In the genomic region with DNA sequence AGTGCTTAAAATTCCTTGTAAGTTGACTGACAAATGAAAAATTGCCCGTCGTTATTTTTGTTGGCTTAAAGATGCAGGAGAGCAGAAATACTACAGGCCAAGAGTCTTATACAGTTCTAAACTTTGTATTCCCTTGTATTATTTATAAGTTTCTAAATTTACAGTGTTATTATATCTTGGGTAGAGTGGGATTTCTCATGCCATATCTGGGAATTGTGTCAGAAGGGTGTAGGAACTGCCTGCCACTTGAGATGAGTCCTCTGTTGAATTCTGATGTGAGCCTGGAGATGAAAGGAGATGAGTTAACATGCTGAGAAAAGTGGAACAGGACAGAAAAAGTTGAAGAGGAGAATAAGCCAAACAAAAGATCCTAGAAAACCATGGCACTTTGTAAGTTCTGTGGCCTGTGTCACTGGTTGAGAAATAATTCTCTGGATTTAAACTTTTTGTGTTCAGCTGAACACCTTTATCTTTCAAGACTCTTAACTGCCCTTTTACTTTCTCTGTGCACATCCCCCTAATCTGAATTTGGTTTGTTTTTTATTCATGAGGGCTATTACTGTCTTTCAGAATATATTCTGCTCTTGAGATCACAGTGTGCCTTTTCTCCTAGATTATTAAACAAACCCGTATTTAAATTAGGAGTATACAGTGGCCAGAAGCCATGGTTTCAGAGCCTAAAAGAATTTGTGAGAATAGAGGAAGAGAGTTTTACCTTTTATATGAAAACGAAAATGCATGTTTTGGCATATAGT, we compare ENCODE assay signal across 10 cellular contexts. TPM values are rescaled to one million over a fixed set of nuclear protein-coding genes. Genes with fewer than 3 reads are reported as not detected.
DNase-seq lines count a peak whose midpoint lies in the region; ATAC-seq and TF ChIP-seq lines count a peak whose summit lies in the region.
"Had no signal": no experiment of that assay in that cellular context is flagged by ENCODE, and none has a peak within 500 bp of the region (broad histone marks: within the 10 kb centered on the region; RNA-seq: fewer than 3 reads in every experiment).

No MANE protein-coding gene starts in this region.

- H2AFZ ChIP-seq in osteoblast (ENCODE audit: low read length), result no peak overlapping the region

- no peaks in the 10 kb centered on the region for H3K36me3 ChIP-seq in CD8-positive, alpha-beta memory T cell (ENCODE audit: insufficient read depth, low read length)
- H3K36me3 ChIP-seq in osteoblast (ENCODE audit: insufficient read depth, low read length), result peaks cover 7% of the 10 kb centered on the region

- POLR2A ChIA-PET in CD8-positive, alpha-beta memory T cell (lab: Charles Lee), result interaction anchor here (2.7 kb wide), 1 partner anchor 181 kb away, joined by 27 read pairs; the partner anchor contains the start of gene COX20

- H3K4me3 Mint-ChIP-seq in CD8-positive, alpha-beta memory T cell, result no peak overlapping the region
- H3K4me3 Mint-ChIP-seq: activated naive CD8-positive, alpha-beta T cell had no signal

- peak overlapping the region; percentile 82 for H3K27ac ChIP-seq in CD8-positive, alpha-beta memory T cell (ENCODE audit: low read depth, low read length)
- no peak overlapping the region for H3K27ac ChIP-seq in osteoblast (ENCODE audit: low read depth, low read length)

- peaks cover 33 to 35% (median 35%) of the 10 kb centered on the region in 3 donors for H3K4me1 Mint-ChIP-seq in CD8-positive, alpha-beta memory T cell

- H4K20me1 ChIP-seq in osteoblast (ENCODE audit: insufficient read depth, low read length), result peaks cover 32% of the 10 kb centered on the region

- no peaks in the 10 kb centered on the region for H3K27me3 Mint-ChIP-seq in CD8-positive, alpha-beta memory T cell
- H3K27me3 Mint-ChIP-seq: activated naive CD8-positive, alpha-beta T cell had no signal

- H3K9me3 Mint-ChIP-seq in CD8-positive, alpha-beta memory T cell, result no peaks in the 10 kb centered on the region

- peaks cover 61% of the 10 kb centered on the region for H3K79me2 ChIP-seq in osteoblast (ENCODE audit: insufficient read depth, low read length)

- no peak overlapping the region for H3K27ac Mint-ChIP-seq in CD8-positive, alpha-beta memory T cell
- H3K27ac Mint-ChIP-seq: activated naive CD8-positive, alpha-beta T cell had no signal

- H3K27me3 ChIP-seq in CD8-positive, alpha-beta memory T cell (ENCODE audit: insufficient read depth, low read length, poor library complexity, severe bottlenecking), result no peaks in the 10 kb centered on the region
- no peaks in the 10 kb centered on the region for H3K27me3 ChIP-seq in osteoblast (ENCODE audit: insufficient read depth, low read length)

- CTCF ChIA-PET in CD8-positive, alpha-beta memory T cell (lab: Charles Lee), result no interaction called here

- H3K36me3 Mint-ChIP-seq in CD8-positive, alpha-beta memory T cell, result peaks cover 0 to 25% (median 5%) of the 10 kb centered on the region in 3 donors

- H3K4me1 ChIP-seq in CD8-positive, alpha-beta memory T cell (ENCODE audit: insufficient read depth, low read length), result peaks cover 31% of the 10 kb centered on the region
- H3K4me1 ChIP-seq in osteoblast (ENCODE audit: insufficient read depth, low read length), result peaks cover 17% of the 10 kb centered on the region

- no peak for DNase-seq in CD8-positive, alpha-beta memory T cell
- DNase-seq in NAMALWA (ENCODE audit: low spot score) (peak; percentile 46), epithelial cell of esophagus (ENCODE audit: low read depth) (peak; percentile 16), osteoblast (ENCODE audit: insufficient read length, low spot score, missing footprints) (peak; percentile 66), NCI-H128 (lab: John Stamatoyannopoulos, UW; ENCODE audit: unreplicated experiment) (no peak), RPMI8226 (no peak)
- no peak for DNase-seq in activated T-cell treated with anti-CD3 and anti-CD28 coated beads, Interleukin-2, amount 50 U/mL, for 1 hour
- DNase-seq: stimulated activated CD4-positive, alpha-beta T cell treated with anti-CD3 and anti-CD28 coated beads, Interleukin-15, amount 100 ng/mL, for 24 hours had no signal

- peak overlapping the region; percentile 72 for H3K4me3 ChIP-seq in CD8-positive, alpha-beta memory T cell (ENCODE audit: low read length)
- peak overlapping the region; percentile 95 for H3K4me3 ChIP-seq in epithelial cell of esophagus (ENCODE audit: low read length)
- peak overlapping the region; percentile 90 for H3K4me3 ChIP-seq in osteoblast (ENCODE audit: insufficient read depth, low read length)

- TF ChIP-seq CTCF in epithelial cell of esophagus (IDR thresholded peaks at IDR 0.05; ENCODE audit: insufficient read depth, low read depth, low read length, missing control alignments), result no peak
- TF ChIP-seq CTCF in osteoblast (IDR thresholded peaks at IDR 0.05; ENCODE audit: extremely low read depth, low read depth, low read length), result no peak

- H3K9me3 ChIP-seq in CD8-positive, alpha-beta memory T cell (ENCODE audit: low read length), result no peaks in the 10 kb centered on the region
- no peaks in the 10 kb centered on the region for H3K9me3 ChIP-seq in osteoblast (ENCODE audit: low read depth, low read length)

- peak overlapping the region; percentile 87 for H3K4me2 ChIP-seq in osteoblast (ENCODE audit: insufficient read depth, low read length)

- ATAC-seq in HG03571 (IDR thresholded peaks at IDR 0.05; ENCODE audit: unreplicated experiment), result no peak

RNA-seq across cellular contexts. Expression of gene DESI2, which starts 1.5 kb away (rescaled TPM):
- 10 to 100 TPM; 32.9 to 33.7 TPM for total RNA-seq in CD8-positive, alpha-beta memory T cell
- 21.4 TPM for polyA plus RNA-seq in CD8-positive, alpha-beta memory T cell
- total RNA-seq in osteoblast, result 42.0 and 48.3 TPM in 2 replicates

Comparison
In these comparisons a context has a peak if more than half of its experiments do, and no peak if none do; other contexts are left out.
1. DNase-seq: peak in NAMALWA (single experiment), epithelial cell of esophagus (single experiment) and osteoblast (single experiment); none in CD8-positive, alpha-beta memory T cell (0 of 5), NCI-H128 (single experiment), activated T-cell treated with anti-CD3 and anti-CD28 coated beads, Interleukin-2, amount 50 U/mL, for 1 hour (single experiment) and RPMI8226 (single experiment).
2. Peak in every context shown above with its lines, with median percentiles within 50 percentile points of each other: H3K4me3 ChIP-seq.